In the genomic region with DNA sequence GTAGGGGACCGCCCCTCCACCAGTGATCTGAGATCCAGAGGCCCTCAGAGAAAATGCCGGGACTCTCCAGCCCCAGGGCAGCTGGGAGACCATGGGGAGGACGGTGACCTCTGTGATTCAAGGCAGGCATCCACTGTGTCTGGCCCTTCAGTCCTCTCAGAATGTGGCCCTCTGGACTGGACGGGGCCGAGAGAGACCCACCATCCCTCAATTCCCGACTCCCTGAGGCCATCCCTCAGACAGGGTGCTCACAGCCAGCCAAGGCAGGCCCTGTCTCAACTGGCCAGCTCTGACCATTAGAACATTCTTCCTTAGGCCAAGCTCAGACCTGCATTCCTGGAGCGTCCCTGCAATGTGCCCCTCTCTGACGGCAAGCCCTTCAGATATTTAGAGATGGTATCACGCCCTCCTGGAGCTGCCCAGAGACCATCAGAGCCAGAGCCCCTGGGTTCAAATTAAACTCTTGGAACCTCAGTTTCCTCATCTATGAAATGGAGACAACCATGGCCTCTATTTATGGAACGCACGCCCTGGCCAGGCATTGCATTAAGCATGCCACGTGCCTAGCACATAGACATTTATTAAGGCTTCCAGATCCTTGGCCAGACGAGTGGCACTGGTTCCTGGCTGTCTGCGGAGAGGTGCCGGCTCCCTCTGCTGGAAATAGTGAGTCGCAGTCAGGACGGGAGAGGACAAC, we compare ENCODE assay signal across 8 cellular contexts. TPM values are rescaled to one million over a fixed set of nuclear protein-coding genes. Genes with fewer than 3 reads are reported as not detected.
A peak's percentile ranks its signal among the peaks of the same experiment; 100 is the strongest.
DNase-seq lines count a peak whose midpoint lies in the region; ATAC-seq, FAIRE-seq and TF ChIP-seq lines count a peak whose summit lies in the region.

No MANE protein-coding gene starts in this region.

- H3K9me3 ChIP-seq in BE2C = no peaks in the 10 kb centered on the region

- H3K4me3 Mint-ChIP-seq in naive B cell = peak overlapping the region in 1 of 8 donors; percentile 48
- no peak overlapping the region for H3K4me3 Mint-ChIP-seq in stimulated activated naive B cell treated with anti-CD40 and anti-IgM and Interleukin-4, amounts not matched to agents 10 μg/mL and 1 μg/mL and 100 μg/mL, for 72 hours

- peak; percentile 87 to 89 for ATAC-seq in naive B cell (ENCODE audit: low read depth in 2 of 2)
- ATAC-seq in stimulated activated naive B cell treated with anti-CD40 and anti-IgM and Interleukin-4, amounts not matched to agents 10 μg/mL and 1 μg/mL and 100 μg/mL, for 72 hours (replicated peaks) = peak; percentile 90 to 91

- H3K4me3 ChIP-seq in BE2C (ENCODE audit: low read depth, low read length) = no peak overlapping the region

- H3K4me1 Mint-ChIP-seq in naive B cell = peaks cover 0 to 10% (median 9%) of the 10 kb centered on the region in 3 donors
- H3K4me1 Mint-ChIP-seq in stimulated activated naive B cell treated with anti-CD40 and anti-IgM and Interleukin-4, amounts not matched to agents 10 μg/mL and 1 μg/mL and 100 μg/mL, for 72 hours = peaks cover 16 to 18% of the 10 kb centered on the region in 2 donors

- peak; percentile 97 for TF ChIP-seq CTCF in BE2C (IDR thresholded peaks at IDR 0.05; ENCODE audit: low read depth, low read length)

- H3K36me3 ChIP-seq in BE2C = no peaks in the 10 kb centered on the region

- H3K9me3 Mint-ChIP-seq in naive B cell = no peaks in the 10 kb centered on the region
- H3K9me3 Mint-ChIP-seq in stimulated activated naive B cell treated with anti-CD40 and anti-IgM and Interleukin-4, amounts not matched to agents 10 μg/mL and 1 μg/mL and 100 μg/mL, for 72 hours = no peaks in the 10 kb centered on the region

- DNase-seq in BE2C (peak; percentile 88), GM19238 (ENCODE audit: insufficient read length, low spot score) (peak; percentile 64), HTR-8/SVneo (ENCODE audit: insufficient read length, low spot score) (peak; percentile 71), NOMO-1 treated with dmso at 0.1 percent for 144 hours (lab: John Stamatoyannopoulos, UW; ENCODE audit: unreplicated experiment) (peak; percentile 54), epidermal melanocyte (ENCODE audit: insufficient read length, low spot score) (peak; percentile 82), naive B cell (peak; percentile 60)
- DNase-seq in activated CD8-positive, alpha-beta memory T cell treated with anti-CD3 and anti-CD28 coated beads, Interleukin-2, amount 50 U/mL, for 1 hour (ENCODE audit: extremely low read depth) = peak; percentile 14
- peak; percentile 66 for DNase-seq in stimulated activated naive B cell treated with anti-CD40 and anti-IgM and Interleukin-4, amounts not matched to agents 10 μg/mL and 1 μg/mL and 100 μg/mL, for 72 hours

- no peaks in the 10 kb centered on the region for H3K36me3 Mint-ChIP-seq in naive B cell
- no peaks in the 10 kb centered on the region for H3K36me3 Mint-ChIP-seq in stimulated activated naive B cell treated with anti-CD40 and anti-IgM and Interleukin-4, amounts not matched to agents 10 μg/mL and 1 μg/mL and 100 μg/mL, for 72 hours

- peaks cover 6% of the 10 kb centered on the region for H3K4me1 ChIP-seq in BE2C

- no peak for FAIRE-seq in HTR-8/SVneo (lab: Jason Lieb, UNC)

- peaks cover 6 to 31% (median 15%) of the 10 kb centered on the region in 3 donors for H3K27me3 Mint-ChIP-seq in naive B cell
- H3K27me3 Mint-ChIP-seq in stimulated activated naive B cell treated with anti-CD40 and anti-IgM and Interleukin-4, amounts not matched to agents 10 μg/mL and 1 μg/mL and 100 μg/mL, for 72 hours = peaks cover 20 to 22% of the 10 kb centered on the region in 2 donors

- peak overlapping the region in 1 of 6 donors; percentile 37 for H3K27ac Mint-ChIP-seq in naive B cell
- no peak overlapping the region for H3K27ac Mint-ChIP-seq in stimulated activated naive B cell treated with anti-CD40 and anti-IgM and Interleukin-4, amounts not matched to agents 10 μg/mL and 1 μg/mL and 100 μg/mL, for 72 hours

- no peaks in the 10 kb centered on the region for H3K27me3 ChIP-seq in BE2C

RNA-seq across cellular contexts. Expression of gene EPS8L3, which starts 9.6 kb away (rescaled TPM):
- 0.29 TPM for polyA plus RNA-seq in BE2C (2012; ENCODE audit: insufficient read depth, insufficient read length, low read depth)
- not detected for polyA plus RNA-seq in naive B cell (ENCODE audit: low read depth in 6 of 6)

RNA-seq across cellular contexts. Expression of gene GSTM3, which starts 32.5 kb away (rescaled TPM):
- 71.4 TPM for polyA plus RNA-seq in BE2C (2012; ENCODE audit: insufficient read depth, insufficient read length, low read depth)
- polyA plus RNA-seq in naive B cell (ENCODE audit: low read depth in 6 of 6) = 1 to 10 TPM in 4 of 6 donors, under 1 TPM in 1, not detected in 1; 0.14 to 8.0 (median 2.1) TPM

Comparison
In these comparisons a context has a peak if more than half of its experiments do, and no peak if none do; other contexts are left out.
1. DNase-seq: peak in every context shown above with its lines; median percentile 88 in BE2C; 82 in epidermal melanocyte; 71 in HTR-8/SVneo; 66 in stimulated activated naive B cell treated with anti-CD40 and anti-IgM and Interleukin-4, amounts not matched to agents 10 μg/mL and 1 μg/mL and 100 μg/mL, for 72 hours; 64 in GM19238; 60 in naive B cell; 54 in NOMO-1 treated with dmso at 0.1 percent for 144 hours; 14 in activated CD8-positive, alpha-beta memory T cell treated with anti-CD3 and anti-CD28 coated beads, Interleukin-2, amount 50 U/mL, for 1 hour.